Comparison of ENCODE assay signal across 8 cellular contexts in genomic region chr3:169149349-169149890, GRCh38.
A peak's percentile ranks its signal among the peaks of the same experiment; 100 is the strongest.
DNase-seq lines count a peak whose midpoint lies in the region; ATAC-seq and TF ChIP-seq lines count a peak whose summit lies in the region.

No MANE protein-coding gene starts in this region.

- no peaks in the 10 kb centered on the region for H3K36me3 ChIP-seq in ectodermal cell (ENCODE audit: control insufficient read depth, insufficient read depth, low read length)

- peak overlapping the region; percentile 24 for H3K4me3 ChIP-seq in ectodermal cell (ENCODE audit: insufficient read depth, low read depth, low read length)

- peak; percentile 97 for ATAC-seq in GM19395 (IDR thresholded peaks at IDR 0.05; ENCODE audit: unreplicated experiment)
- ATAC-seq in HG03469 (IDR thresholded peaks at IDR 0.05; ENCODE audit: unreplicated experiment): peak; percentile 95

- peaks cover 60% of the 10 kb centered on the region for H3K27me3 ChIP-seq in ectodermal cell (ENCODE audit: control insufficient read depth, insufficient read depth, low read length, poor library complexity, severe bottlenecking)

- 1 to 4% methylated on average over 27 to 30 of the region's 30 CpGs for WGBS in ectodermal cell, 2 experiments

- DNase-seq in NCI-H524 (lab: John Stamatoyannopoulos, UW) (peak; percentile 59 to 90), lung microvascular endothelial cell (ENCODE audit: low read depth in 2 of 2) (peak; percentile 91 to 93)
- peak; percentile 35 to 56 for DNase-seq in activated CD4-positive, alpha-beta T cell treated with anti-CD3 and anti-CD28 coated beads, Interleukin-2, amount 50 U/mL, for 24 hours (ENCODE audit: low read depth in 1 of 2, low spot score in 1 of 2)
- DNase-seq in stimulated activated CD4-positive, alpha-beta T cell treated with anti-CD3 and anti-CD28 coated beads, TNF-alpha, amount 100 ng/mL, for 4 hours (ENCODE audit: low read depth in 3 of 3): peak; percentile 29 to 46 (median 42)

- H3K4me1 ChIP-seq in ectodermal cell (ENCODE audit: control insufficient read depth, insufficient read depth, low read length): peaks cover 8% of the 10 kb centered on the region

- no peaks in the 10 kb centered on the region for H3K9me3 ChIP-seq in ectodermal cell (ENCODE audit: control insufficient read depth, low read length)

- H3K27ac ChIP-seq in C4-2B: no peak overlapping the region
- H3K27ac ChIP-seq in ectodermal cell (ENCODE audit: insufficient read depth, low read depth, low read length, poor library complexity, severe bottlenecking): no peak overlapping the region

- peak; percentile 96 for TF ChIP-seq CTCF in C4-2B (conservative IDR thresholded peaks at IDR 0.05)

Comparison
In these comparisons a context has a peak if more than half of its experiments do, and no peak if none do; other contexts are left out.
1. DNase-seq: peak in every context shown above with its lines; median percentile 92 in lung microvascular endothelial cell; 74 in NCI-H524; 46 in activated CD4-positive, alpha-beta T cell treated with anti-CD3 and anti-CD28 coated beads, Interleukin-2, amount 50 U/mL, for 24 hours; 42 in stimulated activated CD4-positive, alpha-beta T cell treated with anti-CD3 and anti-CD28 coated beads, TNF-alpha, amount 100 ng/mL, for 4 hours.